Comparison of ENCODE assay signal across 1 cellular context in genomic region chr3:147396709-147397046, GRCh38.
TF ChIP-seq lines count a peak whose summit lies in the region.

No MANE protein-coding gene starts in this region.

TF ChIP-seq in neural cell, 6 proteins besides CTCF, POLR2A, EP300 and RAD21:
- TF ChIP-seq TAF1 (IDR thresholded peaks at IDR 0.05; ENCODE audit: low read depth) (no peak), EZH2 (IDR thresholded peaks at IDR 0.05; ENCODE audit: borderline replicate concordance, insufficient read depth, low read length, poor library complexity, severe bottlenecking) (no peak), SMC3 (conservative IDR thresholded peaks at IDR 0.05; ENCODE audit: poor library complexity) (no peak), REST (IDR thresholded peaks at IDR 0.05; ENCODE audit: borderline replicate concordance) (no peak), MXI1 (conservative IDR thresholded peaks at IDR 0.05; ENCODE audit: poor library complexity, severe bottlenecking) (no peak), POLR2AphosphoS5 (IDR thresholded peaks at IDR 0.05) (no peak)
